ENCODE assay signal across 8 cellular contexts in genomic region chr5:157303667-157304327, GRCh38. TPM values are rescaled to one million over a fixed set of nuclear protein-coding genes. Genes with fewer than 3 reads are reported as not detected.
DNase-seq lines count a peak whose midpoint lies in the region; ATAC-seq and TF ChIP-seq lines count a peak whose summit lies in the region.

No MANE protein-coding gene starts in this region.

- CTCF ChIA-PET in CD8-positive, alpha-beta memory T cell (lab: Charles Lee), result interaction anchor here (0.6 to 1.9 kb wide), 12 partner anchors 11 to 101 kb away, joined by 3 to 8 read pairs (median 4); a partner anchor contains a TSS
- CTCF ChIA-PET in activated naive CD4-positive, alpha-beta T cell treated with anti-CD3 and anti-CD28 coated beads for 36 hours (lab: Charles Lee), result interaction anchor here (0.7 to 2.5 kb wide), 14 partner anchors 9 to 172 kb away, joined by 3 to 13 read pairs (median 5); no protein-coding TSS in a partner anchor

- peaks cover 62 to 66% (median 64%) of the 10 kb centered on the region in 3 donors for H3K4me1 Mint-ChIP-seq in CD8-positive, alpha-beta memory T cell
- H3K4me1 Mint-ChIP-seq in activated naive CD4-positive, alpha-beta T cell treated with anti-CD3 and anti-CD28 coated beads for 36 hours (ENCODE audit: low read depth), result peaks cover 72% of the 10 kb centered on the region

- no peak for ATAC-seq in HG02885 (IDR thresholded peaks at IDR 0.05; ENCODE audit: poor library complexity, unreplicated experiment)

- H3K23ac ChIP-seq in mesendoderm (ENCODE audit: low read length), result no peak overlapping the region

- no peaks in the 10 kb centered on the region for H3K27me3 Mint-ChIP-seq in CD8-positive, alpha-beta memory T cell
- H3K27me3 Mint-ChIP-seq in activated naive CD4-positive, alpha-beta T cell treated with anti-CD3 and anti-CD28 coated beads for 36 hours (ENCODE audit: low read depth), result no peaks in the 10 kb centered on the region

- H4K8ac ChIP-seq in mesendoderm (ENCODE audit: low read depth, low read length), result no peak overlapping the region

- H3K18ac ChIP-seq in mesendoderm (ENCODE audit: low read length), result no peak overlapping the region

- no peaks in the 10 kb centered on the region for H3K79me1 ChIP-seq in mesendoderm (ENCODE audit: low read length)

- no peak overlapping the region for H2BK5ac ChIP-seq in mesendoderm (ENCODE audit: low read length)

- peak; percentile 30 to 72 (median 38) for DNase-seq in CD8-positive, alpha-beta memory T cell
- DNase-seq in activated naive CD4-positive, alpha-beta T cell treated with anti-CD3 and anti-CD28 coated beads for 36 hours, result peak; percentile 82
- DNase-seq in mesendoderm (peak; percentile 73), NCI-H345 (lab: John Stamatoyannopoulos, UW) (no peak), retina (no peak), vagina (ENCODE audit: extremely low spot score in 2 of 2) (no peak)

- no peak overlapping the region for H2AK5ac ChIP-seq in mesendoderm (ENCODE audit: low read length)

- peak overlapping the region; percentile 38 for H3K4me3 ChIP-seq in CD8-positive, alpha-beta memory T cell (ENCODE audit: low read length)
- H3K4me3 ChIP-seq in OCI-LY1 (ENCODE audit: low read depth, low read length, poor library complexity, severe bottlenecking) (no peak overlapping the region), mesendoderm (ENCODE audit: low read length) (no peak overlapping the region), vagina (no peak overlapping the region)

- H2BK15ac ChIP-seq in mesendoderm (replicated peaks; ENCODE audit: low read depth), result no peak overlapping the region

- no CpG with 5 or more reads among the region's 8 CpGs for WGBS in mesendoderm (ENCODE audit: extremely low coverage, insufficient coverage, low lambda C conversion rate)

- no peak for TF ChIP-seq POLR2A in vagina (IDR thresholded peaks at IDR 0.05)

- no peak overlapping the region for H2BK120ac ChIP-seq in mesendoderm (ENCODE audit: low read depth, low read length)

- no peak overlapping the region for H3K56ac ChIP-seq in mesendoderm (ENCODE audit: low read length)

- H3K9me3 ChIP-seq in CD8-positive, alpha-beta memory T cell (ENCODE audit: low read length), result no peaks in the 10 kb centered on the region
- H3K9me3 ChIP-seq in OCI-LY1 (ENCODE audit: low read length), result no peaks in the 10 kb centered on the region
- no peaks in the 10 kb centered on the region for H3K9me3 ChIP-seq in vagina

- no peaks in the 10 kb centered on the region for H3K9me2 ChIP-seq in OCI-LY1 (ENCODE audit: low read depth, low read length)

- no peak overlapping the region for H3K4me2 ChIP-seq in OCI-LY1 (ENCODE audit: low read length)
- no peak overlapping the region for H3K4me2 ChIP-seq in mesendoderm (ENCODE audit: low read length)

- H3K9me3 Mint-ChIP-seq in CD8-positive, alpha-beta memory T cell, result no peaks in the 10 kb centered on the region
- no peaks in the 10 kb centered on the region for H3K9me3 Mint-ChIP-seq in activated naive CD4-positive, alpha-beta T cell treated with anti-CD3 and anti-CD28 coated beads for 36 hours

- H3K36me3 Mint-ChIP-seq in CD8-positive, alpha-beta memory T cell, result peaks cover 16 to 95% (median 27%) of the 10 kb centered on the region in 3 donors
- H3K36me3 Mint-ChIP-seq in activated naive CD4-positive, alpha-beta T cell treated with anti-CD3 and anti-CD28 coated beads for 36 hours (ENCODE audit: low read depth), result peaks cover 68% of the 10 kb centered on the region

- H4K20me1 ChIP-seq in OCI-LY1 (ENCODE audit: insufficient read depth, low read length), result no peaks in the 10 kb centered on the region

- H3K27me3 ChIP-seq in CD8-positive, alpha-beta memory T cell (ENCODE audit: insufficient read depth, low read length, poor library complexity, severe bottlenecking), result no peaks in the 10 kb centered on the region
- no peaks in the 10 kb centered on the region for H3K27me3 ChIP-seq in OCI-LY1 (ENCODE audit: insufficient read depth, low read length)
- no peaks in the 10 kb centered on the region for H3K27me3 ChIP-seq in mesendoderm (ENCODE audit: insufficient read depth, low read length, poor library complexity)
- no peaks in the 10 kb centered on the region for H3K27me3 ChIP-seq in vagina

- POLR2A ChIA-PET in CD8-positive, alpha-beta memory T cell (lab: Charles Lee), result interaction anchor here (1.1 to 1.2 kb wide), 2 partner anchors 31 to 38 kb away, joined by 3 to 7 read pairs; partner anchors contain the start of gene CYFIP2

- intact Hi-C loops in activated naive CD4-positive, alpha-beta T cell treated with anti-CD3 and anti-CD28 coated beads for 36 hours (cut with micrococcal nuclease), result no loop called here
- intact Hi-C loops in vagina (cut with DNase I), result no loop called here

- no peaks in the 10 kb centered on the region for H3K79me2 ChIP-seq in OCI-LY1 (ENCODE audit: insufficient read depth, low read length)
- no peaks in the 10 kb centered on the region for H3K79me2 ChIP-seq in mesendoderm (ENCODE audit: control insufficient read depth, insufficient read depth, low read length)

- no peak overlapping the region for H3K27ac ChIP-seq in CD8-positive, alpha-beta memory T cell (ENCODE audit: low read depth, low read length)
- H3K27ac ChIP-seq in OCI-LY1 (ENCODE audit: low read depth, low read length, poor library complexity, severe bottlenecking), result no peak overlapping the region
- no peak overlapping the region for H3K27ac ChIP-seq in mesendoderm (ENCODE audit: low read depth, low read length)
- H3K27ac ChIP-seq in vagina, result no peak overlapping the region

- H3K9ac ChIP-seq in OCI-LY1 (ENCODE audit: low read length) (no peak overlapping the region), mesendoderm (ENCODE audit: low read length) (no peak overlapping the region)

- H3K36me3 ChIP-seq in CD8-positive, alpha-beta memory T cell (ENCODE audit: insufficient read depth, low read length), result peaks cover 33% of the 10 kb centered on the region
- H3K36me3 ChIP-seq in OCI-LY1 (ENCODE audit: insufficient read depth, low read length) (peaks cover 97% of the 10 kb centered on the region), mesendoderm (ENCODE audit: control insufficient read depth, insufficient read depth, low read length) (no peaks in the 10 kb centered on the region), vagina (no peaks in the 10 kb centered on the region)

- TF ChIP-seq CTCF in OCI-LY1 (IDR thresholded peaks at IDR 0.05; ENCODE audit: low read length), result peak; percentile 30; the same call in 1 of the 2 replicates
- no peak for TF ChIP-seq CTCF in vagina (IDR thresholded peaks at IDR 0.05)

- H3F3A ChIP-seq in OCI-LY1 (ENCODE audit: insufficient read depth, low read length), result no peaks in the 10 kb centered on the region

- H3K4me1 ChIP-seq in CD8-positive, alpha-beta memory T cell (ENCODE audit: insufficient read depth, low read length), result peaks cover 60% of the 10 kb centered on the region
- peaks cover 14% of the 10 kb centered on the region for H3K4me1 ChIP-seq in OCI-LY1 (ENCODE audit: insufficient read depth, low read length, severe bottlenecking)
- no peaks in the 10 kb centered on the region for H3K4me1 ChIP-seq in mesendoderm (ENCODE audit: control insufficient read depth, low read depth, low read length)
- no peaks in the 10 kb centered on the region for H3K4me1 ChIP-seq in vagina

- peak overlapping the region; percentile 58 to 99 (median 80) for H3K27ac Mint-ChIP-seq in CD8-positive, alpha-beta memory T cell
- H3K27ac Mint-ChIP-seq in activated naive CD4-positive, alpha-beta T cell treated with anti-CD3 and anti-CD28 coated beads for 36 hours, result peak overlapping the region; percentile 81

- H4K5ac ChIP-seq in mesendoderm (ENCODE audit: low read length), result no peak overlapping the region

- no peak overlapping the region for H2AFZ ChIP-seq in OCI-LY1 (ENCODE audit: low read length)

- peak overlapping the region in 6 of 7 donors; percentile 47 to 79 (median 66) for H3K4me3 Mint-ChIP-seq in CD8-positive, alpha-beta memory T cell
- no peak overlapping the region for H3K4me3 Mint-ChIP-seq in activated naive CD4-positive, alpha-beta T cell treated with anti-CD3 and anti-CD28 coated beads for 36 hours

- H3K4ac ChIP-seq in mesendoderm (ENCODE audit: low read depth, low read length), result no peak overlapping the region

RNA-seq across cellular contexts. Expression of gene CYFIP2, which starts 37.9 kb away (rescaled TPM):
- 100 to 1,000 TPM; 239 to 259 TPM for total RNA-seq in CD8-positive, alpha-beta memory T cell
- 534 TPM for polyA plus RNA-seq in CD8-positive, alpha-beta memory T cell
- 100 to 1,000 TPM; 490 to 492 TPM for total RNA-seq in activated naive CD4-positive, alpha-beta T cell treated with anti-CD3 and anti-CD28 coated beads for 36 hours
- polyA plus RNA-seq in mesendoderm (2013, experiment 1 of 2), result 37.7 TPM
- 37.3 TPM for polyA plus RNA-seq in mesendoderm (2013, experiment 2 of 2)
- total RNA-seq in vagina, result 27.7 TPM

Comparison
In these comparisons a context has a peak if more than half of its experiments do, and no peak if none do; other contexts are left out.
1. DNase-seq: peak in CD8-positive, alpha-beta memory T cell (5 of 5), activated naive CD4-positive, alpha-beta T cell treated with anti-CD3 and anti-CD28 coated beads for 36 hours (single experiment) and mesendoderm (single experiment); none in NCI-H345 (single experiment), retina (single experiment) and vagina (0 of 2).